In genomic region chr6:11012976-11013375, GRCh38 we compare ENCODE assay signal across 22 cellular contexts. TPM values are rescaled to one million over a fixed set of nuclear protein-coding genes. Genes with fewer than 3 reads are reported as not detected.
DNase-seq lines count a peak whose midpoint lies in the region; FAIRE-seq and TF ChIP-seq lines count a peak whose summit lies in the region.
"Had no signal": no experiment of that assay in that cellular context is flagged by ENCODE, and none has a peak within 500 bp of the region (broad histone marks: within the 10 kb centered on the region; RNA-seq: fewer than 3 reads in every experiment).

No MANE protein-coding gene starts in this region.

- H3K36me3 ChIP-seq in BLaER1 (peaks cover 28% of the 10 kb centered on the region), Caco-2 (ENCODE audit: control insufficient read depth, insufficient read depth, low read length) (peaks cover 1% of the 10 kb centered on the region; the same call in 1 of the 2 replicates), H1 (ENCODE audit: control insufficient read depth in 2 of 4, insufficient read depth in 4 of 4, low read length in 3 of 4) (no peaks in the 10 kb centered on the region), neuronal stem cell (replicated peaks in 1 of 2; ENCODE audit: control insufficient read depth in 2 of 2, insufficient read depth in 2 of 2, low read length in 2 of 2) (peaks cover 0 to 17% of the 10 kb centered on the region in 2 donors)

- H3K9me3 Mint-ChIP-seq in Caco-2 (ENCODE audit: unreplicated experiment): no peaks in the 10 kb centered on the region
- no peaks in the 10 kb centered on the region for H3K9me3 Mint-ChIP-seq in nephron
- no peaks in the 10 kb centered on the region for H3K9me3 Mint-ChIP-seq in progenitor cell of endocrine pancreas (ENCODE audit: low read depth)
- H3K9me3 Mint-ChIP-seq: CD8-positive, alpha-beta memory T cell had no signal

- H3K4me1 Mint-ChIP-seq in Caco-2 (ENCODE audit: low read depth, unreplicated experiment): peaks cover 41% of the 10 kb centered on the region
- H3K4me1 Mint-ChIP-seq in nephron: peaks cover 24% of the 10 kb centered on the region
- H3K4me1 Mint-ChIP-seq in progenitor cell of endocrine pancreas (ENCODE audit: low read depth): peaks cover 15% of the 10 kb centered on the region
- H3K4me1 Mint-ChIP-seq: CD8-positive, alpha-beta memory T cell had no signal

- H3K14ac ChIP-seq in H1 (ENCODE audit: insufficient read length) (peak overlapping the region; percentile 12), neuronal stem cell (ENCODE audit: low read length) (no peak overlapping the region)

- POLR2A ChIA-PET in Caco-2 (lab: Charles Lee): no interaction called here
- POLR2A ChIA-PET in H1 (lab: Charles Lee; ENCODE audit: partially characterized antibody): no interaction called here

- H3K4me2 ChIP-seq in BLaER1 (peak overlapping the region; percentile 72), H1 (ENCODE audit: insufficient read depth in 1 of 2, low read depth in 2 of 2, low read length in 2 of 2) (no peak overlapping the region), neuronal stem cell (ENCODE audit: insufficient read depth, low read length, poor library complexity, severe bottlenecking) (no peak overlapping the region)

- H3K27me3 ChIP-seq in BLaER1: no peaks in the 10 kb centered on the region
- H3K27me3 ChIP-seq in Caco-2 (replicated peaks; ENCODE audit: control insufficient read depth, insufficient read depth, low read length): no peaks in the 10 kb centered on the region
- no peaks in the 10 kb centered on the region; a peak in 1 of 7 replicates for H3K27me3 ChIP-seq in H1 (replicated peaks in 1 of 4; ENCODE audit: control insufficient read depth in 3 of 4, extremely low read depth in 1 of 4, insufficient read depth in 3 of 4, low read length in 3 of 4)
- no peaks in the 10 kb centered on the region for H3K27me3 ChIP-seq in neuronal stem cell (ENCODE audit: control insufficient read depth in 3 of 3, insufficient read depth in 3 of 3, low read depth in 1 of 3, low read length in 3 of 3)

- no peak overlapping the region for H3K4me3 Mint-ChIP-seq in Caco-2 (ENCODE audit: unreplicated experiment)
- H3K4me3 Mint-ChIP-seq in nephron: no peak overlapping the region
- no peak overlapping the region for H3K4me3 Mint-ChIP-seq in progenitor cell of endocrine pancreas (ENCODE audit: low read depth)
- H3K4me3 Mint-ChIP-seq: CD8-positive, alpha-beta memory T cell had no signal

- H2BK5ac ChIP-seq in H1 (ENCODE audit: low read depth, low read length) (no peak overlapping the region), neuronal stem cell (ENCODE audit: low read length) (no peak overlapping the region)

- no peaks in the 10 kb centered on the region for H3K23me2 ChIP-seq in H1 (ENCODE audit: low read depth, low read length)

- H4K5ac ChIP-seq in H1 (ENCODE audit: insufficient read length, low read depth, low read length): no peak overlapping the region

- H3K23ac ChIP-seq in H1 (ENCODE audit: insufficient read length) (no peak overlapping the region), neuronal stem cell (ENCODE audit: low read depth, low read length, poor library complexity) (no peak overlapping the region)

- H2BK120ac ChIP-seq in H1 (replicated peaks; ENCODE audit: low read depth, low read length): no peak overlapping the region
- no peak overlapping the region for H2BK120ac ChIP-seq in neuronal stem cell (ENCODE audit: low read depth, low read length)

- no peaks in the 10 kb centered on the region for H3K79me2 ChIP-seq in H1 (ENCODE audit: control insufficient read depth in 1 of 2, insufficient read depth in 2 of 2, low read length in 2 of 2)

- H2BK12ac ChIP-seq in H1 (ENCODE audit: low read depth, low read length) (no peak overlapping the region), neuronal stem cell (ENCODE audit: low read length) (no peak overlapping the region)

- H3K4me3 ChIP-seq in BLaER1 (no peak overlapping the region), Caco-2 (ENCODE audit: low read depth, low read length) (no peak overlapping the region), H1 (ENCODE audit: extremely low read depth in 1 of 4, insufficient read depth in 2 of 4, low read depth in 3 of 4, low read length in 4 of 4) (no peak overlapping the region), neuronal stem cell (ENCODE audit: low read length in 2 of 2) (no peak overlapping the region)
- H3K4me3 ChIP-seq: SK-N-MC had no signal

- TF ChIP-seq RAD21 in H1 (IDR thresholded peaks at IDR 0.05 in 1 of 2, conservative IDR thresholded peaks at IDR 0.05 in 1 of 2; ENCODE audit: low read depth in 2 of 2, low read length in 2 of 2): no peak

- H3K27ac Mint-ChIP-seq in Caco-2 (ENCODE audit: unreplicated experiment): peak overlapping the region; percentile 11
- H3K27ac Mint-ChIP-seq in nephron: peak overlapping the region in 2 of 3 experiments; percentile 4 to 6
- H3K27ac Mint-ChIP-seq in progenitor cell of endocrine pancreas: no peak overlapping the region
- H3K27ac Mint-ChIP-seq: CD8-positive, alpha-beta memory T cell had no signal

- H3K36me3 Mint-ChIP-seq in Caco-2 (ENCODE audit: insufficient read depth, unreplicated experiment): no peaks in the 10 kb centered on the region
- peaks cover 4% of the 10 kb centered on the region for H3K36me3 Mint-ChIP-seq in nephron (ENCODE audit: low read depth)
- H3K36me3 Mint-ChIP-seq in progenitor cell of endocrine pancreas (ENCODE audit: insufficient read depth): no peaks in the 10 kb centered on the region
- H3K36me3 Mint-ChIP-seq: CD8-positive, alpha-beta memory T cell had no signal

- H2AFZ ChIP-seq in H1 (ENCODE audit: low read length): no peak overlapping the region
- no peak overlapping the region for H2AFZ ChIP-seq in neuronal stem cell (ENCODE audit: low read length)

- TF ChIP-seq EP300 in H1 (IDR thresholded peaks at IDR 0.05; ENCODE audit: borderline replicate concordance in 1 of 2, low read depth in 2 of 2, low read length in 2 of 2): no peak

- no peak for TF ChIP-seq POLR2A in H1 (IDR thresholded peaks at IDR 0.05; ENCODE audit: control extremely low read depth in 1 of 2, low read depth in 2 of 2, low read length in 2 of 2)

- H3K4ac ChIP-seq in H1 (replicated peaks; ENCODE audit: insufficient read length, low read depth, low read length) (no peak overlapping the region), neuronal stem cell (ENCODE audit: low read length) (no peak overlapping the region)

- H3K56ac ChIP-seq in H1 (replicated peaks; ENCODE audit: insufficient read length, low read depth, low read length): no peak overlapping the region

- DNase-seq in Caco-2 (no peak), H1 (ENCODE audit: low read depth in 1 of 2, low spot score in 2 of 2) (no peak), neuronal stem cell (ENCODE audit: low spot score) (no peak), progenitor cell of endocrine pancreas (ENCODE audit: low spot score, unreplicated experiment) (no peak), NCI-H748 treated with DMSO at 0.1 percent for 48 hours (lab: John Stamatoyannopoulos, UW) (no peak)
- DNase-seq: CD8-positive, alpha-beta memory T cell; DMS53; GDM1; GOT3; Karpas-422; MV-4-11; NCI-H1105 treated with DMSO at 0.1 percent for 48 hours; NCI-H2029 treated with DMSO at 0.1 percent for 48 hours; NCI-H226; NCI-H510A treated with DMSO at 0.1 percent for 48 hours had no signal

- intact Hi-C loops in Caco-2 (cut with micrococcal nuclease; ENCODE audit: unreplicated experiment): loop anchor here (1.0 kb wide), 3 partner anchors 54 to 99 kb away; no protein-coding TSS in a partner anchor

- peak overlapping the region; percentile 3; the same call in 1 of the 2 replicates for H3K27ac ChIP-seq in BLaER1
- H3K27ac ChIP-seq in H1 (ENCODE audit: low read depth, low read length): no peak overlapping the region
- no peak overlapping the region for H3K27ac ChIP-seq in neuronal stem cell (replicated peaks; ENCODE audit: low read length)
- H3K27ac ChIP-seq: C4-2B, SK-N-MC had no signal

- H3K4me1 ChIP-seq in BLaER1: peaks cover 51% of the 10 kb centered on the region
- peaks cover 47% of the 10 kb centered on the region for H3K4me1 ChIP-seq in Caco-2
- peaks cover 0 to 10% (median 0%) of the 10 kb centered on the region in 4 experiments; a peak in 4 of 7 replicates for H3K4me1 ChIP-seq in H1 (replicated peaks in 1 of 4; ENCODE audit: control insufficient read depth in 3 of 4, insufficient read depth in 4 of 4, low read length in 3 of 4)
- H3K4me1 ChIP-seq in neuronal stem cell (ENCODE audit: control insufficient read depth in 2 of 2, insufficient read depth in 1 of 2, low read depth in 1 of 2, low read length in 2 of 2): peaks cover 0 to 7% of the 10 kb centered on the region in 2 donors

- H4K91ac ChIP-seq in H1 (replicated peaks; ENCODE audit: insufficient read length, low read length) (no peak overlapping the region), neuronal stem cell (ENCODE audit: low read depth, low read length, poor library complexity) (no peak overlapping the region)

- H3K18ac ChIP-seq in H1 (ENCODE audit: extremely low read depth, low read length) (no peak overlapping the region), neuronal stem cell (ENCODE audit: low read length) (no peak overlapping the region)

- peaks cover 30% of the 10 kb centered on the region for H4K20me1 ChIP-seq in BLaER1
- H4K20me1 ChIP-seq in H1 (replicated peaks in 1 of 2; ENCODE audit: control insufficient read depth in 1 of 2, insufficient read depth in 2 of 2, low read length in 2 of 2): no peaks in the 10 kb centered on the region

- H3K9ac ChIP-seq in BLaER1 (no peak overlapping the region), H1 (replicated peaks in 1 of 4; ENCODE audit: extremely low read depth in 1 of 4, low read depth in 3 of 4, low read length in 3 of 4) (no peak overlapping the region), neuronal stem cell (ENCODE audit: low read depth, low read length, poor library complexity) (no peak overlapping the region)

- CTCF ChIA-PET in Caco-2 (lab: Charles Lee) (interaction anchor here (1.6 to 2.2 kb wide), 3 partner anchors 26 to 56 kb away, joined by 5 to 16 read pairs (median 8); no protein-coding TSS in a partner anchor), H1 (lab: Charles Lee; ENCODE audit: partially characterized antibody) (interaction anchor here (1.6 to 1.7 kb wide), 2 partner anchors 9 to 31 kb away, joined by 4 to 25 read pairs; no protein-coding TSS in a partner anchor)

- no peak overlapping the region for H2BK15ac ChIP-seq in H1 (ENCODE audit: low read length)
- no peak overlapping the region for H2BK15ac ChIP-seq in neuronal stem cell (ENCODE audit: low read length)

- FAIRE-seq in H1 (lab: Jason Lieb, UNC): no peak
- FAIRE-seq: GM18507, RCC 7860 had no signal

- TF ChIP-seq CTCF in Caco-2 (IDR thresholded peaks at IDR 0.05; ENCODE audit: insufficient read depth in 1 of 2, low read depth in 1 of 2, low read length in 1 of 2, severe bottlenecking in 1 of 2, unreplicated experiment in 1 of 2): no peak
- no peak for TF ChIP-seq CTCF in H1 (IDR thresholded peaks at IDR 0.05; ENCODE audit: control extremely low read depth in 1 of 3, insufficient read depth in 1 of 3, low read depth in 1 of 3, low read length in 3 of 3)
- no peak for TF ChIP-seq CTCF in nephron (IDR thresholded peaks at IDR 0.05; ENCODE audit: unreplicated experiment in 3 of 3)
- no peak for TF ChIP-seq CTCF in progenitor cell of endocrine pancreas (IDR thresholded peaks at IDR 0.05; ENCODE audit: unreplicated experiment)

- no peaks in the 10 kb centered on the region for H3K79me1 ChIP-seq in H1 (ENCODE audit: low read depth, low read length)
- no peaks in the 10 kb centered on the region for H3K79me1 ChIP-seq in neuronal stem cell (ENCODE audit: low read depth, low read length)

- no TSS peak for BruUV-seq in Caco-2 (replicated peaks; lab: Mats Ljungman, UMichigan)

- H2BK20ac ChIP-seq in H1 (ENCODE audit: low read length): no peak overlapping the region

- no peak overlapping the region for H4K8ac ChIP-seq in H1 (ENCODE audit: extremely low read depth, insufficient read depth, low read length)
- no peak overlapping the region for H4K8ac ChIP-seq in neuronal stem cell (ENCODE audit: low read depth, low read length)

- H3K27me3 Mint-ChIP-seq in Caco-2 (ENCODE audit: insufficient read depth, unreplicated experiment) (no peaks in the 10 kb centered on the region), nephron (ENCODE audit: low read depth) (no peaks in the 10 kb centered on the region), progenitor cell of endocrine pancreas (peaks cover 14% of the 10 kb centered on the region)

- H3K9me3 ChIP-seq in BLaER1 (no peaks in the 10 kb centered on the region), Caco-2 (no peaks in the 10 kb centered on the region), H1 (ENCODE audit: insufficient read depth in 2 of 2, low read depth in 1 of 2, low read length in 1 of 2) (no peaks in the 10 kb centered on the region), neuronal stem cell (replicated peaks in 1 of 2; ENCODE audit: control insufficient read depth in 2 of 2, insufficient read depth in 1 of 2, low read depth in 1 of 2, low read length in 2 of 2) (no peaks in the 10 kb centered on the region)

- H2AK5ac ChIP-seq in H1 (ENCODE audit: low read depth, low read length): no peak overlapping the region
- no peak overlapping the region for H2AK5ac ChIP-seq in neuronal stem cell (ENCODE audit: low read depth, low read length)

RNA-seq across cellular contexts. Expression of gene ELOVL2, which starts 31.1 kb away (rescaled TPM):
- total RNA-seq in Caco-2 (2022) (not detected in 2 replicates), progenitor cell of endocrine pancreas (5.6 and 6.0 TPM in 2 replicates)
- total RNA-seq in H1 (2021; fragmentation: NEBNext Ultra II Directional; extraction: Animal tissue kit (Norgen Biotek cat#: 25700)): 0.69 and 0.89 TPM in 2 replicates
- 0.24 and 0.42 TPM in 2 replicates for polyA plus RNA-seq in H1 (2011; rRNA removed)
- polyA plus RNA-seq in H1 (2011; cell fraction: cytosol; rRNA removed): 0.59 TPM
- polyA plus RNA-seq in H1 (2011; cell fraction: nucleus; rRNA removed): 0.26 TPM
- polyA plus RNA-seq in H1 (2012, experiment 1 of 2): 0.34 to 0.51 TPM (median 0.45 TPM) in 4 replicates
- 0.05 TPM for polyA plus RNA-seq in H1 (2012, experiment 2 of 2)
- polyA plus RNA-seq in H1 (2013, experiment 1 of 2): 1.9 TPM
- 2.2 TPM for polyA plus RNA-seq in H1 (2013, experiment 2 of 2)
- polyA minus RNA-seq in H1 (2011; rRNA and poly(A)+ RNA removed): 0.51 and 0.79 TPM in 2 replicates
- polyA minus RNA-seq in H1 (2011; cell fraction: cytosol; rRNA and poly(A)+ RNA removed): 0.29 TPM
- 0.20 TPM for polyA minus RNA-seq in H1 (2011; cell fraction: nucleus; rRNA and poly(A)+ RNA removed)
- polyA plus RNA-seq in neuronal stem cell (2013, experiment 1 of 2): 14.1 TPM
- 14.4 TPM for polyA plus RNA-seq in neuronal stem cell (2013, experiment 2 of 2)
- total RNA-seq: CD8-positive, alpha-beta memory T cell; OCI-LY7 had no signal
- polyA plus RNA-seq: CD8-positive, alpha-beta memory T cell had no signal
